8 cellular contexts compared by ENCODE assay signal in the genomic region with DNA sequence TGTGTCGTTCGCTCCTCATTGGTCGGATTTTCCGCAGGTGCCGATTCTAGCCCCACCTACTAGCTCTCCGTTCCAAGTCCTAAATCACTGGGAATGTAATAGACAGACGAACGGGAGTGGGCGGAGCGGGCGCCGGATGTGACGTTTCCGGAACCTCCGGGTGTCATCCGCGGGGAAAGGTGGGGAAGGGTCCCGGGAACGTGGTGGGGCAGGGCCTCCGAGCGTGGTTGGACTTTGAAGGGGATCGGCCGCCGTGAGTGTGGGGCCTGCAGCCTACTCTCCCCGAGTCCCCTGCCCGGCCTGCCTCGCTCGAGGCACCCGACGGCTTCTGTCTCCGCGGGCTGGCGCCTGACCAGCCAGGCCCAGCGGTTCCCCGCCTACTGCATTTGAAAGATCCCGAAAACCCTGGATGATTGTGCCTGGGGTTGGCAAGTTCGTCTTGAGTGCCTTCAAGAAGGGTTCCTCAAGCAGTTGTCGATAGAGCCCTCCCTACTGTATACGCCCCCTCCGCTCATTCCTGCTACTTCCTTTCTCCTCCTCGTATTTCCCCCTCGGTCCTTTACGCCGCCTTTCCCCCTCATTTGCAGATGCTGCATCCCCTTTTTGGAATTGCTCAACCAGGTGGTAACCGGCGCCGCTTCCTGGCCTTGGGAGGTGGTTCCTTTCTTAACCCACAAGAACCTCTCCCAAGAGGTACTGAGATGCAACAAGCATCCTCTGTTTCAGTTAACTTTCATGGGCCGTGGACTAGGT. TPM values are rescaled to one million over a fixed set of nuclear protein-coding genes. Genes with fewer than 3 reads are reported as not detected.
A peak's percentile ranks its signal among the peaks of the same experiment; 100 is the strongest.
DNase-seq lines count a peak whose midpoint lies in the region; ATAC-seq, FAIRE-seq and TF ChIP-seq lines count a peak whose summit lies in the region.

A gene (plus strand): TSS at position 144 of the 753 bp plus-strand sequence. CDS start 1,896 bp downstream, outside the sequence.

- H3K4me3 Mint-ChIP-seq in activated CD8-positive, alpha-beta memory T cell treated with anti-CD3 and anti-CD28 coated beads, Interleukin-2, amount 10 ng/mL, durations not matched to agents 7 days and 5 days: peak within 1 kb of the TSS; percentile 93
- H3K4me3 Mint-ChIP-seq in memory B cell: peak within 1 kb of the TSS; percentile 96

- H3K9me3 ChIP-seq in NT2/D1 (ENCODE audit: insufficient read depth, low read length) (no peaks in the 10 kb centered on the region), H1 (ENCODE audit: insufficient read depth in 2 of 2, low read depth in 1 of 2, low read length in 1 of 2) (no peaks in the 10 kb centered on the region)

- no peaks in the 10 kb centered on the region for H3K27me3 ChIP-seq in NT2/D1 (ENCODE audit: insufficient read depth, insufficient read length)
- H3K27me3 ChIP-seq in H1 (replicated peaks in 1 of 4; ENCODE audit: control insufficient read depth in 3 of 4, extremely low read depth in 1 of 4, insufficient read depth in 3 of 4, low read length in 3 of 4): peaks cover 0 to 7% (median 1%) of the 10 kb centered on the region in 4 experiments; a peak in 4 of 7 replicates

- H3K79me2 ChIP-seq in H1 (ENCODE audit: control insufficient read depth in 1 of 2, insufficient read depth in 2 of 2, low read length in 2 of 2): peaks cover 0 to 26% of the 10 kb centered on the region in 2 experiments; a peak in 2 of 4 replicates

- WGBS in H1 (ENCODE audit: extremely low coverage in 1 of 2, insufficient coverage in 1 of 2, insufficient read length in 1 of 2, insufficient replicate concordance in 2 of 2, low coverage in 1 of 2, low lambda C conversion rate in 2 of 2, missing lambda C conversion rate in 1 of 2), 2 experiments: 2% methylated on average over 48 of the region's 48 CpGs; no CpG with 5 or more reads in 1 of the 2 experiments

- peak; percentile 96 for DNase-seq in COR-L47 (lab: John Stamatoyannopoulos, UW)
- DNase-seq in HUDEP-2 (lab: John Stamatoyannopoulos, UW; ENCODE audit: unreplicated experiment in 76 of 76): peak in 74 of 76 experiments; percentile 36 to 97 (median 90)
- DNase-seq in NT2/D1 (ENCODE audit: low read depth, low spot score): peak; percentile 94
- peak; percentile 96 for DNase-seq in activated CD8-positive, alpha-beta memory T cell treated with anti-CD3 and anti-CD28 coated beads, Interleukin-2, amount 10 ng/mL, durations not matched to agents 7 days and 5 days
- DNase-seq in H1 (ENCODE audit: low read depth in 1 of 2, low spot score in 2 of 2): peak; percentile 83 to 97
- DNase-seq in memory B cell (ENCODE audit: low spot score in 2 of 2): peak; percentile 71 to 82
- peak; percentile 63 for DNase-seq in stimulated activated CD8-positive, alpha-beta memory T cell treated with anti-CD3 and anti-CD28 coated beads, Interleukin-12 subunit alpha, Interleukin-12 subunit beta, amount 100 ng/mL, for 24 hours (ENCODE audit: extremely low read depth)

- no peak within 1 kb of the TSS for H3K23ac ChIP-seq in H1 (ENCODE audit: insufficient read length)

- H3K9ac ChIP-seq in NT2/D1 (ENCODE audit: insufficient read length, low read depth) (peak within 1 kb of the TSS; percentile 91), H1 (replicated peaks in 1 of 4; ENCODE audit: extremely low read depth in 1 of 4, low read depth in 3 of 4, low read length in 3 of 4) (peak within 1 kb of the TSS; percentile 76 to 81 (median 79))

- H3K36me3 Mint-ChIP-seq in activated CD8-positive, alpha-beta memory T cell treated with anti-CD3 and anti-CD28 coated beads, Interleukin-2, amount 10 ng/mL, durations not matched to agents 7 days and 5 days: peaks cover 28% of the 10 kb centered on the region
- H3K36me3 Mint-ChIP-seq in memory B cell: peaks cover 9% of the 10 kb centered on the region

- H3K27ac ChIP-seq in H1 (ENCODE audit: low read depth, low read length): peak within 1 kb of the TSS; percentile 85

- no peak within 1 kb of the TSS for H2BK12ac ChIP-seq in H1 (ENCODE audit: low read depth, low read length)

- H2AK5ac ChIP-seq in H1 (ENCODE audit: low read depth, low read length): no peak within 1 kb of the TSS

- no peak within 1 kb of the TSS for H3K14ac ChIP-seq in H1 (ENCODE audit: insufficient read length)

- POLR2A ChIA-PET in H1 (lab: Charles Lee; ENCODE audit: partially characterized antibody): interaction anchor here (0.7 to 1.2 kb wide), 9 partner anchors 10 to 370 kb away, joined by 3 to 7 read pairs (median 4); a partner anchor contains a TSS

- peak within 1 kb of the TSS; percentile 56 for H3K56ac ChIP-seq in H1 (replicated peaks; ENCODE audit: insufficient read length, low read depth, low read length)

- H2BK120ac ChIP-seq in H1 (replicated peaks; ENCODE audit: low read depth, low read length): no peak within 1 kb of the TSS

- CTCF ChIA-PET in activated CD8-positive, alpha-beta memory T cell treated with anti-CD3 and anti-CD28 coated beads, Interleukin-2, amount 10 ng/mL, durations not matched to agents 7 days and 5 days (lab: Charles Lee): interaction anchor here (0.8 to 8.5 kb wide), 17 partner anchors 9 to 562 kb away, joined by 3 to 134 read pairs (median 5); a partner anchor contains a TSS
- CTCF ChIA-PET in H1 (lab: Charles Lee; ENCODE audit: partially characterized antibody): interaction anchor here (0.6 to 2.6 kb wide), 9 partner anchors 10 to 732 kb away, joined by 3 to 15 read pairs (median 3); a partner anchor contains a TSS

- H4K8ac ChIP-seq in H1 (ENCODE audit: extremely low read depth, insufficient read depth, low read length): peak within 1 kb of the TSS; percentile 81; the same call in 1 of the 2 replicates

- H3K23me2 ChIP-seq in H1 (ENCODE audit: low read depth, low read length): peaks cover 5% of the 10 kb centered on the region

- peak within 1 kb of the TSS; percentile 41 for H3K4ac ChIP-seq in H1 (replicated peaks; ENCODE audit: insufficient read length, low read depth, low read length)

- peaks cover 46% of the 10 kb centered on the region for H3K4me1 Mint-ChIP-seq in activated CD8-positive, alpha-beta memory T cell treated with anti-CD3 and anti-CD28 coated beads, Interleukin-2, amount 10 ng/mL, durations not matched to agents 7 days and 5 days
- peaks cover 31% of the 10 kb centered on the region for H3K4me1 Mint-ChIP-seq in memory B cell

- peaks cover 8% of the 10 kb centered on the region; the same call in 1 of the 2 replicates for H3K79me1 ChIP-seq in H1 (ENCODE audit: low read depth, low read length)

- H3K4me3 ChIP-seq in NT2/D1 (ENCODE audit: insufficient read length, low read depth) (peak within 1 kb of the TSS; percentile 82), H1 (ENCODE audit: extremely low read depth in 1 of 4, insufficient read depth in 2 of 4, low read depth in 3 of 4, low read length in 4 of 4) (peak within 1 kb of the TSS; percentile 75 to 91 (median 89))

- H4K91ac ChIP-seq in H1 (replicated peaks; ENCODE audit: insufficient read length, low read length): peak within 1 kb of the TSS; percentile 48

- TF ChIP-seq EP300 in H1 (IDR thresholded peaks at IDR 0.05; ENCODE audit: borderline replicate concordance in 1 of 2, low read depth in 2 of 2, low read length in 2 of 2): no peak

- H3K27me3 Mint-ChIP-seq in activated CD8-positive, alpha-beta memory T cell treated with anti-CD3 and anti-CD28 coated beads, Interleukin-2, amount 10 ng/mL, durations not matched to agents 7 days and 5 days: no peaks in the 10 kb centered on the region
- H3K27me3 Mint-ChIP-seq in memory B cell: no peaks in the 10 kb centered on the region

- peak; percentile 84 to 88 for TF ChIP-seq POLR2A in H1 (IDR thresholded peaks at IDR 0.05; ENCODE audit: control extremely low read depth in 1 of 2, low read depth in 2 of 2, low read length in 2 of 2)

- no peak for TF ChIP-seq RAD21 in H1 (IDR thresholded peaks at IDR 0.05 in 1 of 2, conservative IDR thresholded peaks at IDR 0.05 in 1 of 2; ENCODE audit: low read depth in 2 of 2, low read length in 2 of 2)

- no peak within 1 kb of the TSS for H2BK20ac ChIP-seq in H1 (ENCODE audit: low read length)

- H3K27ac Mint-ChIP-seq in activated CD8-positive, alpha-beta memory T cell treated with anti-CD3 and anti-CD28 coated beads, Interleukin-2, amount 10 ng/mL, durations not matched to agents 7 days and 5 days: peak within 1 kb of the TSS; percentile 95
- H3K27ac Mint-ChIP-seq in memory B cell: peak within 1 kb of the TSS; percentile 96

- H3K36me3 ChIP-seq in NT2/D1 (ENCODE audit: insufficient read depth, insufficient read length, low read length) (peaks cover 27% of the 10 kb centered on the region), H1 (ENCODE audit: control insufficient read depth in 2 of 4, insufficient read depth in 4 of 4, low read length in 3 of 4) (peaks cover 0 to 28% (median 9%) of the 10 kb centered on the region in 4 experiments; a peak in 6 of 8 replicates)

- H2BK15ac ChIP-seq in H1 (ENCODE audit: low read length): no peak within 1 kb of the TSS

- no peaks in the 10 kb centered on the region for H3K4me1 ChIP-seq in NT2/D1 (ENCODE audit: insufficient read depth, insufficient read length)
- H3K4me1 ChIP-seq in H1 (replicated peaks in 1 of 4; ENCODE audit: control insufficient read depth in 3 of 4, insufficient read depth in 4 of 4, low read length in 3 of 4): peaks cover 0 to 2% (median 0%) of the 10 kb centered on the region in 4 experiments; a peak in 2 of 7 replicates

- H4K5ac ChIP-seq in H1 (ENCODE audit: insufficient read length, low read depth, low read length): peak within 1 kb of the TSS; percentile 93

- H3K18ac ChIP-seq in H1 (ENCODE audit: extremely low read depth, low read length): 0 out of 2 replicates have a peak within 1 kb of the TSS, but pooled peaks have one; percentile 51

- ATAC-seq in GM21381 (IDR thresholded peaks at IDR 0.05; ENCODE audit: unreplicated experiment) (peak; percentile 77), memory B cell (ENCODE audit: low read depth) (peak; percentile 85)
- ATAC-seq in activated CD8-positive, alpha-beta memory T cell treated with anti-CD3 and anti-CD28 coated beads, Interleukin-2, amount 10 ng/mL, durations not matched to agents 7 days and 5 days: peak; percentile 92

- H3K9me3 Mint-ChIP-seq in activated CD8-positive, alpha-beta memory T cell treated with anti-CD3 and anti-CD28 coated beads, Interleukin-2, amount 10 ng/mL, durations not matched to agents 7 days and 5 days (ENCODE audit: low read depth): peaks cover 3% of the 10 kb centered on the region
- H3K9me3 Mint-ChIP-seq in memory B cell: no peaks in the 10 kb centered on the region

- peaks cover 0 to 2% of the 10 kb centered on the region in 2 experiments for H4K20me1 ChIP-seq in H1 (replicated peaks in 1 of 2; ENCODE audit: control insufficient read depth in 1 of 2, insufficient read depth in 2 of 2, low read length in 2 of 2)

- H3K4me2 ChIP-seq in H1 (ENCODE audit: insufficient read depth in 1 of 2, low read depth in 2 of 2, low read length in 2 of 2): peak within 1 kb of the TSS; percentile 67

- TF ChIP-seq CTCF in H1 (IDR thresholded peaks at IDR 0.05; ENCODE audit: control extremely low read depth in 1 of 3, insufficient read depth in 1 of 3, low read depth in 1 of 3, low read length in 3 of 3): peak in 1 of 3 experiments; percentile 2; a peak in 1 of 4 replicates

- peak; percentile 83 for FAIRE-seq in H1 (lab: Jason Lieb, UNC)

- H2AFZ ChIP-seq in H1 (ENCODE audit: low read length): peak within 1 kb of the TSS; percentile 97

- peak within 1 kb of the TSS; percentile 71; the same call in 1 of the 2 replicates for H2BK5ac ChIP-seq in H1 (ENCODE audit: low read depth, low read length)

RNA-seq across cellular contexts. Expression of the gene that starts here (rescaled TPM):
- total RNA-seq in activated CD8-positive, alpha-beta memory T cell treated with anti-CD3 and anti-CD28 coated beads, Interleukin-2, amount 10 ng/mL, durations not matched to agents 7 days and 5 days: 10 to 100 TPM; 42.8 to 58.8 TPM
- 49.7 and 50.5 TPM in 2 replicates for total RNA-seq in H1 (2021; fragmentation: NEBNext Ultra II Directional; extraction: Animal tissue kit (Norgen Biotek cat#: 25700))
- polyA plus RNA-seq in H1 (2011; rRNA removed): 32.6 and 35.8 TPM in 2 replicates
- 41.4 TPM for polyA plus RNA-seq in H1 (2011; cell fraction: cytosol; rRNA removed)
- polyA plus RNA-seq in H1 (2011; cell fraction: nucleus; rRNA removed): 41.9 TPM
- 31.3 to 45.5 TPM (median 37.2 TPM) in 4 replicates for polyA plus RNA-seq in H1 (2012, experiment 1 of 2)
- 7.1 TPM for polyA plus RNA-seq in H1 (2012, experiment 2 of 2)
- polyA plus RNA-seq in H1 (2013, experiment 1 of 2): 53.9 TPM
- 55.3 TPM for polyA plus RNA-seq in H1 (2013, experiment 2 of 2)
- 53.3 and 54.9 TPM in 2 replicates for polyA minus RNA-seq in H1 (2011; rRNA and poly(A)+ RNA removed)
- polyA minus RNA-seq in H1 (2011; cell fraction: cytosol; rRNA and poly(A)+ RNA removed): 25.6 TPM
- polyA minus RNA-seq in H1 (2011; cell fraction: nucleus; rRNA and poly(A)+ RNA removed): 24.6 TPM

Comparison
In these comparisons a context has a peak if more than half of its experiments do, and no peak if none do; other contexts are left out.
1. Peak in every context shown above with its lines: DNase-seq, ATAC-seq, H3K4me3 ChIP-seq and H3K27ac ChIP-seq.